ENCODE assay signal across 8 cellular contexts in genomic region chr1:35558374-35559316, GRCh38. TPM values are rescaled to one million over a fixed set of nuclear protein-coding genes. Genes with fewer than 3 reads are reported as not detected.
DNase-seq lines count a peak whose midpoint lies in the region; ATAC-seq, FAIRE-seq and TF ChIP-seq lines count a peak whose summit lies in the region.

No MANE protein-coding gene starts in this region.

- in situ Hi-C loops in IMR-90 (cut with MboI; ENCODE audit: low sequenced_read_pairs), result no loop called here

- H3K9me3 Mint-ChIP-seq in CD4-positive, alpha-beta memory T cell, result no peaks in the 10 kb centered on the region
- H3K9me3 Mint-ChIP-seq in activated naive CD8-positive, alpha-beta T cell treated with anti-CD3 and anti-CD28 coated beads, Interleukin-2, amount 50 U/mL, for 24 hours, result no peaks in the 10 kb centered on the region

- peak overlapping the region; percentile 95 to 100 (median 96) for H3K27ac Mint-ChIP-seq in CD4-positive, alpha-beta memory T cell
- H3K27ac Mint-ChIP-seq in activated naive CD8-positive, alpha-beta T cell treated with anti-CD3 and anti-CD28 coated beads, Interleukin-2, amount 50 U/mL, for 24 hours, result peak overlapping the region; percentile 95

- peaks cover under 1 to 49% of the 10 kb centered on the region in 2 donors for H3K36me3 Mint-ChIP-seq in CD4-positive, alpha-beta memory T cell
- H3K36me3 Mint-ChIP-seq in activated naive CD8-positive, alpha-beta T cell treated with anti-CD3 and anti-CD28 coated beads, Interleukin-2, amount 50 U/mL, for 24 hours (ENCODE audit: low read depth), result peaks cover 6% of the 10 kb centered on the region

- H3K4me1 ChIP-seq in CD4-positive, alpha-beta memory T cell (ENCODE audit: insufficient read depth, low read length), result peaks cover 48% of the 10 kb centered on the region
- H3K4me1 ChIP-seq in IMR-90 (ENCODE audit: control insufficient read depth, insufficient read depth, low read length), result peaks cover 10% of the 10 kb centered on the region
- peaks cover 54% of the 10 kb centered on the region for H3K4me1 ChIP-seq in keratinocyte (ENCODE audit: control insufficient read depth, extremely low read depth, insufficient read depth, low read length)
- H3K4me1 ChIP-seq in stomach smooth muscle (ENCODE audit: control insufficient read depth, insufficient read depth, low read length), result peaks cover 61% of the 10 kb centered on the region

- no peak overlapping the region for H4K5ac ChIP-seq in IMR-90 (ENCODE audit: low read depth, low read length)

- intact Hi-C loops in CD4-positive, alpha-beta memory T cell (cut with micrococcal nuclease), result loop anchor here (5.0 kb wide), 2 partner anchors 51 to 366 kb away; partner anchors contain the start of gene SFPQ
- intact Hi-C loops in IMR-90 (cut with micrococcal nuclease), result loop anchor here (1.0 kb wide), 1 partner anchor 107 kb away; no protein-coding TSS in a partner anchor

- peak overlapping the region; percentile 100 for H2AFZ ChIP-seq in IMR-90 (replicated peaks; ENCODE audit: low read length, poor library complexity)
- no peak overlapping the region for H2AFZ ChIP-seq in keratinocyte (ENCODE audit: control insufficient read depth, low read length)

- H2BK5ac ChIP-seq in IMR-90 (ENCODE audit: low read depth, low read length, poor library complexity, severe bottlenecking), result no peak overlapping the region

- H4K20me1 ChIP-seq in IMR-90 (ENCODE audit: insufficient read depth, low read length), result peaks cover 36% of the 10 kb centered on the region
- peaks cover 11% of the 10 kb centered on the region for H4K20me1 ChIP-seq in keratinocyte (ENCODE audit: control insufficient read depth, extremely low read depth, insufficient read depth, low read length)

- peaks cover 12 to 60% of the 10 kb centered on the region in 2 experiments for H3K79me1 ChIP-seq in IMR-90 (ENCODE audit: low read depth in 1 of 2, low read length in 2 of 2)

- H3K4me3 Mint-ChIP-seq in CD4-positive, alpha-beta memory T cell, result peak overlapping the region; percentile 94 to 99 (median 97)
- H3K4me3 Mint-ChIP-seq in activated naive CD8-positive, alpha-beta T cell treated with anti-CD3 and anti-CD28 coated beads, Interleukin-2, amount 50 U/mL, for 24 hours, result peak overlapping the region; percentile 94

- H3K4me2 ChIP-seq in IMR-90 (ENCODE audit: low read depth, low read length) (peak overlapping the region; percentile 96), keratinocyte (ENCODE audit: control insufficient read depth, extremely low read depth, insufficient read depth, low read depth, low read length) (peak overlapping the region; percentile 97)

- H2BK20ac ChIP-seq in IMR-90 (ENCODE audit: low read depth, low read length), result no peak overlapping the region

- H4K91ac ChIP-seq in IMR-90 (ENCODE audit: insufficient read depth, low read depth, low read length), result peak overlapping the region; percentile 25; the same call in 1 of the 2 replicates

- peak in 1 of 5 donors; percentile 27 for DNase-seq in CD4-positive, alpha-beta memory T cell
- DNase-seq in IMR-90 (no peak), keratinocyte (ENCODE audit: low read depth, low spot score) (no peak), NCI-H1105 (lab: John Stamatoyannopoulos, UW) (no peak)
- DNase-seq in activated naive CD8-positive, alpha-beta T cell treated with anti-CD3 and anti-CD28 coated beads, Interleukin-2, amount 50 U/mL, for 24 hours, result no peak

- no peak for ATAC-seq in IMR-90 (ENCODE audit: low read depth)
- no peak for ATAC-seq in activated naive CD8-positive, alpha-beta T cell treated with anti-CD3 and anti-CD28 coated beads, Interleukin-2, amount 50 U/mL, for 24 hours
- ATAC-seq in HG02970 (IDR thresholded peaks at IDR 0.05; ENCODE audit: low FRiP score, unreplicated experiment), result no peak
- ATAC-seq in GM21825 (IDR thresholded peaks at IDR 0.05; ENCODE audit: unreplicated experiment), result no peak

- TF ChIP-seq POLR2A in IMR-90 (IDR thresholded peaks at IDR 0.05; ENCODE audit: low read depth, low read length), result no peak

- no peak for FAIRE-seq in keratinocyte (lab: Jason Lieb, UNC)

- H2BK15ac ChIP-seq in IMR-90 (ENCODE audit: low read depth, low read length), result no peak overlapping the region

- H3K14ac ChIP-seq in IMR-90 (replicated peaks; ENCODE audit: low read depth, low read length), result peak overlapping the region; percentile 97

- H2BK120ac ChIP-seq in IMR-90 (ENCODE audit: low read depth, low read length), result no peak overlapping the region

- peak overlapping the region; percentile 99; the same call in 1 of the 2 replicates for H2AK5ac ChIP-seq in IMR-90 (ENCODE audit: low read depth, low read length)

- dilution Hi-C loops in IMR-90 (cut with HindIII; ENCODE audit: low sequenced_read_pairs, unreplicated experiment) (no loop called here), keratinocyte (cut with MboI; ENCODE audit: extremely low pct_ligation_motif_present, low sequenced_read_pairs) (no loop called here)

- H3K9me1 ChIP-seq in IMR-90 (ENCODE audit: insufficient read depth, low read length) (peaks cover 6% of the 10 kb centered on the region), keratinocyte (ENCODE audit: control insufficient read depth, extremely low read depth, insufficient read depth, low read length) (peaks cover 2% of the 10 kb centered on the region)

- H3K4me1 Mint-ChIP-seq in CD4-positive, alpha-beta memory T cell, result peaks cover 33 to 73% (median 43%) of the 10 kb centered on the region in 4 donors
- peaks cover 50% of the 10 kb centered on the region for H3K4me1 Mint-ChIP-seq in activated naive CD8-positive, alpha-beta T cell treated with anti-CD3 and anti-CD28 coated beads, Interleukin-2, amount 50 U/mL, for 24 hours

- H3K23ac ChIP-seq in IMR-90 (ENCODE audit: low read depth, low read length), result peak overlapping the region; percentile 64

- no peak overlapping the region for H3K18ac ChIP-seq in IMR-90 (ENCODE audit: low read depth, low read length)

- peak overlapping the region; percentile 95 for H3K4ac ChIP-seq in IMR-90 (ENCODE audit: low read depth, low read length)

- H3K9me3 ChIP-seq in CD4-positive, alpha-beta memory T cell (ENCODE audit: control insufficient read depth in 1 of 2, low read length in 2 of 2), result no peaks in the 10 kb centered on the region
- H3K9me3 ChIP-seq in IMR-90 (ENCODE audit: control insufficient read depth, insufficient read depth, low read length) (no peaks in the 10 kb centered on the region), keratinocyte (ENCODE audit: control insufficient read depth, low read depth, low read length) (no peaks in the 10 kb centered on the region), stomach smooth muscle (ENCODE audit: control insufficient read depth in 2 of 2, low read length in 2 of 2) (no peaks in the 10 kb centered on the region)

- H3K9ac ChIP-seq in IMR-90 (ENCODE audit: low read depth, low read length) (peak overlapping the region; percentile 93), keratinocyte (ENCODE audit: control insufficient read depth, extremely low read depth, insufficient read depth, low read length) (peak overlapping the region; percentile 88), stomach smooth muscle (ENCODE audit: low read length in 2 of 2) (peak overlapping the region; percentile 80 to 89)

- TF ChIP-seq CTCF in IMR-90 (conservative IDR thresholded peaks at IDR 0.05; ENCODE audit: low read depth, low read length) (0 out of 2 replicates have a peak, but pooled peaks have one; percentile 10), keratinocyte (optimal IDR thresholded peaks at IDR 0.05 in 1 of 3, IDR thresholded peaks at IDR 0.05 in 1 of 3, conservative IDR thresholded peaks at IDR 0.05 in 1 of 3; ENCODE audit: extremely low read depth in 1 of 3, insufficient read depth in 2 of 3, low read length in 3 of 3) (peak in 1 of 3 experiments; percentile 10)

- H2AK9ac ChIP-seq in IMR-90 (replicated peaks; ENCODE audit: low read depth, low read length, poor library complexity), result peak overlapping the region; percentile 95

- CTCF ChIA-PET in CD4-positive, alpha-beta memory T cell (lab: Charles Lee; ENCODE audit: partially characterized antibody), result interaction anchor here (1.5 to 5.3 kb wide), 4 partner anchors 9 to 169 kb away, joined by 7 to 69 read pairs (median 20); no protein-coding TSS in a partner anchor
- CTCF ChIA-PET in IMR-90 (lab: Yijun Ruan, JAX), result interaction anchor here (0.6 to 1.0 kb wide), 2 partner anchors 107 to 356 kb away, joined by 3 to 4 read pairs; no protein-coding TSS in a partner anchor

- H3K27me3 ChIP-seq in CD4-positive, alpha-beta memory T cell (ENCODE audit: insufficient read depth, low read length), result no peaks in the 10 kb centered on the region
- no peaks in the 10 kb centered on the region for H3K27me3 ChIP-seq in IMR-90 (ENCODE audit: control insufficient read depth, insufficient read depth, low read length)
- no peaks in the 10 kb centered on the region for H3K27me3 ChIP-seq in keratinocyte (ENCODE audit: control insufficient read depth, extremely low read depth, insufficient read depth, low read length)
- H3K27me3 ChIP-seq in stomach smooth muscle (ENCODE audit: control insufficient read depth in 1 of 2, insufficient read depth in 2 of 2, low read length in 2 of 2), result no peaks in the 10 kb centered on the region

- H3K4me3 ChIP-seq in CD4-positive, alpha-beta memory T cell (ENCODE audit: low read length in 2 of 2), result peak overlapping the region; percentile 92 to 100
- peak overlapping the region; percentile 79 for H3K4me3 ChIP-seq in IMR-90 (ENCODE audit: insufficient read depth, low read depth, low read length)
- peak overlapping the region; percentile 81 to 90 (median 87) for H3K4me3 ChIP-seq in keratinocyte (ENCODE audit: control insufficient read depth in 2 of 3, extremely low read depth in 1 of 3, insufficient read depth in 2 of 3, low read depth in 1 of 3, low read length in 3 of 3)
- peak overlapping the region; percentile 86 to 96 for H3K4me3 ChIP-seq in stomach smooth muscle (ENCODE audit: low read length in 2 of 2)

- peak overlapping the region; percentile 57 for H3K56ac ChIP-seq in IMR-90 (ENCODE audit: extremely low read depth, insufficient read depth, low read length)

- peak overlapping the region; percentile 70 for H3K27ac ChIP-seq in CD4-positive, alpha-beta memory T cell (ENCODE audit: low read depth, low read length)
- H3K27ac ChIP-seq in IMR-90 (ENCODE audit: insufficient read depth, low read length) (no peak overlapping the region; the same call in 1 of the 2 replicates), keratinocyte (ENCODE audit: control insufficient read depth, insufficient read depth, low read length) (no peak overlapping the region), stomach smooth muscle (ENCODE audit: low read length) (peak overlapping the region; percentile 89)

- 52% methylated on average over 6 of the region's 26 CpGs; no CpG with 5 or more reads in 1 of the 2 experiments for WGBS in IMR-90 (ENCODE audit: extremely low coverage in 2 of 2, insufficient read length in 1 of 2), 2 experiments

- 0 out of 2 replicates have a peak, but pooled peaks have one; percentile 8 for TF ChIP-seq RAD21 in IMR-90 (IDR thresholded peaks at IDR 0.05; ENCODE audit: low read length)

- BruUV-seq in IMR-90 (replicated peaks; lab: Mats Ljungman, UMichigan), result no TSS peak

- peaks cover 7% of the 10 kb centered on the region for H3K36me3 ChIP-seq in CD4-positive, alpha-beta memory T cell (ENCODE audit: insufficient read depth, low read length)
- H3K36me3 ChIP-seq in IMR-90 (ENCODE audit: control insufficient read depth, insufficient read depth, low read length), result peaks cover 23% of the 10 kb centered on the region
- H3K36me3 ChIP-seq in keratinocyte (ENCODE audit: control insufficient read depth in 2 of 2, extremely low read depth in 1 of 2, insufficient read depth in 2 of 2, low read length in 2 of 2), result peaks cover 10 to 19% of the 10 kb centered on the region in 2 experiments
- peaks cover 2 to 7% of the 10 kb centered on the region in 2 donors for H3K36me3 ChIP-seq in stomach smooth muscle (ENCODE audit: control insufficient read depth in 2 of 2, insufficient read depth in 2 of 2, low read length in 2 of 2)

- peak overlapping the region; percentile 72 to 86; a peak in 2 of 4 replicates for H4K8ac ChIP-seq in IMR-90 (ENCODE audit: low read depth in 2 of 2, low read length in 2 of 2)

- no peaks in the 10 kb centered on the region for H3K27me3 Mint-ChIP-seq in CD4-positive, alpha-beta memory T cell
- no peaks in the 10 kb centered on the region for H3K27me3 Mint-ChIP-seq in activated naive CD8-positive, alpha-beta T cell treated with anti-CD3 and anti-CD28 coated beads, Interleukin-2, amount 50 U/mL, for 24 hours

- peaks cover 6% of the 10 kb centered on the region for H3K79me2 ChIP-seq in keratinocyte (ENCODE audit: control insufficient read depth, insufficient read depth, low read length)

- POLR2A ChIA-PET in CD4-positive, alpha-beta memory T cell (lab: Charles Lee; ENCODE audit: partially characterized antibody), result interaction anchor here (0.9 to 2.6 kb wide), 11 partner anchors 9 to 372 kb away, joined by 3 to 39 read pairs (median 6); partner anchors contain the start of genes AGO3 and TFAP2E
- POLR2A ChIA-PET in IMR-90 (lab: Charles Lee; ENCODE audit: unreplicated experiment), result no interaction called here

RNA-seq across cellular contexts. Expression of gene NCDN, which starts 1.0 kb away (rescaled TPM):
- total RNA-seq in CD4-positive, alpha-beta memory T cell, result 10 to 100 TPM; 29.7 to 32.2 TPM
- polyA plus RNA-seq in CD4-positive, alpha-beta memory T cell, result 10 to 100 TPM; 13.4 to 18.4 TPM
- total RNA-seq in IMR-90 (2012; rRNA removed), result 9.7 and 10.0 TPM in 2 replicates
- polyA plus RNA-seq in IMR-90 (2012; rRNA removed) (38.8 and 39.0 TPM in 2 replicates), keratinocyte (10.5 to 16.6 TPM (median 15.9 TPM) in 3 replicates)
- 27.5 and 45.0 TPM in 2 replicates for polyA plus RNA-seq in IMR-90 (2012; cell fraction: cytosol; rRNA removed)
- 25.5 and 57.7 TPM in 2 replicates for polyA plus RNA-seq in IMR-90 (2012; cell fraction: nucleus; rRNA removed; ENCODE audit: low replicate concordance)
- 4.2 TPM for polyA plus RNA-seq in keratinocyte (2011; ENCODE audit: low read depth)
- 10.6 and 19.1 TPM in 2 replicates for polyA plus RNA-seq in keratinocyte (2011; cell fraction: cytosol; rRNA removed)
- polyA plus RNA-seq in keratinocyte (2011; cell fraction: nucleus; rRNA removed), result 25.0 and 33.5 TPM in 2 replicates
- 9.3 and 20.4 TPM in 2 replicates for polyA plus RNA-seq in keratinocyte (2012; ENCODE audit: low replicate concordance)
- 12.4 to 26.9 TPM (median 15.3 TPM) in 3 replicates for polyA minus RNA-seq in keratinocyte
- 28.2 TPM for polyA minus RNA-seq in keratinocyte (2011; cell fraction: cytosol; rRNA and poly(A)+ RNA removed)
- polyA minus RNA-seq in keratinocyte (2011; cell fraction: nucleus; rRNA and poly(A)+ RNA removed), result 28.8 and 30.6 TPM in 2 replicates

RNA-seq across cellular contexts. Expression of gene KIAA0319L, which starts 1.4 kb away (rescaled TPM):
- 10 to 100 TPM; 79.4 to 82.9 TPM for total RNA-seq in CD4-positive, alpha-beta memory T cell
- polyA plus RNA-seq in CD4-positive, alpha-beta memory T cell, result 10 to 100 TPM; 12.7 to 29.2 TPM
- total RNA-seq in IMR-90 (2012; rRNA removed), result 38.0 and 49.8 TPM in 2 replicates
- polyA plus RNA-seq in IMR-90 (2012; rRNA removed) (33.9 and 38.0 TPM in 2 replicates), keratinocyte (23.8 to 29.6 TPM (median 25.8 TPM) in 3 replicates)
- 19.3 and 25.5 TPM in 2 replicates for polyA plus RNA-seq in IMR-90 (2012; cell fraction: cytosol; rRNA removed)
- 41.2 and 65.5 TPM in 2 replicates for polyA plus RNA-seq in IMR-90 (2012; cell fraction: nucleus; rRNA removed; ENCODE audit: low replicate concordance)
- polyA plus RNA-seq in keratinocyte (2011; ENCODE audit: low read depth), result 12.4 TPM
- 16.9 and 18.8 TPM in 2 replicates for polyA plus RNA-seq in keratinocyte (2011; cell fraction: cytosol; rRNA removed)
- polyA plus RNA-seq in keratinocyte (2011; cell fraction: nucleus; rRNA removed), result 66.8 and 71.1 TPM in 2 replicates
- 16.1 and 18.6 TPM in 2 replicates for polyA plus RNA-seq in keratinocyte (2012; ENCODE audit: low replicate concordance)
- polyA minus RNA-seq in keratinocyte, result 23.4 to 45.5 TPM (median 43.1 TPM) in 3 replicates
- 17.5 TPM for polyA minus RNA-seq in keratinocyte (2011; cell fraction: cytosol; rRNA and poly(A)+ RNA removed)
- polyA minus RNA-seq in keratinocyte (2011; cell fraction: nucleus; rRNA and poly(A)+ RNA removed), result 46.7 and 72.4 TPM in 2 replicates

RNA-seq across cellular contexts. Expression of gene TFAP2E, which starts 14.5 kb away (rescaled TPM):
- 1 to 10 TPM; 2.3 to 2.9 TPM for total RNA-seq in CD4-positive, alpha-beta memory T cell
- polyA plus RNA-seq in CD4-positive, alpha-beta memory T cell, result under 1 TPM in 1 of 2 donors, not detected in 1; 0.23 TPM
- under 0.01 TPM in 2 replicates for total RNA-seq in IMR-90 (2012; rRNA removed)
- polyA plus RNA-seq in IMR-90 (2012; rRNA removed) (0.09 and 0.19 TPM in 2 replicates), keratinocyte (0.26 to 0.67 TPM (median 0.51 TPM) in 3 replicates)
- 0.15 TPM in 1 of 2 replicates, not detected in the other for polyA plus RNA-seq in IMR-90 (2012; cell fraction: cytosol; rRNA removed)
- polyA plus RNA-seq in IMR-90 (2012; cell fraction: nucleus; rRNA removed; ENCODE audit: low replicate concordance), result 1.3 and 2.0 TPM in 2 replicates
- polyA plus RNA-seq in keratinocyte (2011; ENCODE audit: low read depth), result 0.19 TPM
- 0.49 and 0.56 TPM in 2 replicates for polyA plus RNA-seq in keratinocyte (2011; cell fraction: cytosol; rRNA removed)
- polyA plus RNA-seq in keratinocyte (2011; cell fraction: nucleus; rRNA removed), result 2.1 and 2.7 TPM in 2 replicates
- 0.74 and 1.2 TPM in 2 replicates for polyA plus RNA-seq in keratinocyte (2012; ENCODE audit: low replicate concordance)
- polyA minus RNA-seq in keratinocyte, result 0.30 TPM in 1 of 3 replicates, not detected in the others
- polyA minus RNA-seq in keratinocyte (2011; cell fraction: cytosol; rRNA and poly(A)+ RNA removed), result 1.2 TPM
- 0.21 and 0.78 TPM in 2 replicates for polyA minus RNA-seq in keratinocyte (2011; cell fraction: nucleus; rRNA and poly(A)+ RNA removed)

Comparison
In these comparisons a context has a peak if more than half of its experiments do, and no peak if none do; other contexts are left out.
1. H3K27ac ChIP-seq: peak in CD4-positive, alpha-beta memory T cell (single experiment) and stomach smooth muscle (single experiment); none in IMR-90 (single experiment) and keratinocyte (single experiment).
2. Peak in every context shown above with its lines, with median percentiles within 50 percentile points of each other: H3K4me3 ChIP-seq and H3K9ac ChIP-seq.